24 cellular contexts compared by ENCODE assay signal in the genomic region with DNA sequence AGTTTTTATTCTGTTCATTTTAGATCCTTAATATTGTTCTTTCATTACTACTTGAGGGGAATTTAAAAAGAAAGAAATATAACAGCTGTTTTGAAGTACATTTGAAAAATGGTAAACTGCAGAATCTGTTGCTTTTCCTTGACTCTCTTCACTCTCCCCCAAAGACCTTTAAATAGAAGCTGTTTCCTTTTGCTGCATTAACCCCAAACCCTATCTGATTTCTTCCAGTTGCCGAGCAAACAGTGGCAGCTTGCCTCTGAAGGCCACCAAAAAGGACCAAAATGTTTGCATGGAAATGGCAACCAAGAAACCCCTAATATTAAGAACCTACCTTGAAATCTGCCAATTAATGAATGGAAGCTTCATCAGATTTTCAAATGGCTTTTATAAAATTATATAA. TPM values are rescaled to one million over a fixed set of nuclear protein-coding genes. Genes with fewer than 3 reads are reported as not detected.
DNase-seq lines count a peak whose midpoint lies in the region; ATAC-seq and TF ChIP-seq lines count a peak whose summit lies in the region.
"Had no signal": no experiment of that assay in that cellular context is flagged by ENCODE, and none has a peak within 500 bp of the region (broad histone marks: within the 10 kb centered on the region; RNA-seq: fewer than 3 reads in every experiment).

No MANE protein-coding gene starts in this region.

- no CpG with 5 or more reads among the region's 1 CpG for WGBS in IMR-90 (ENCODE audit: extremely low coverage in 2 of 2, insufficient read length in 1 of 2), 2 experiments
- 90 to 100% methylated on average over 1 of the region's 1 CpG for WGBS in GM23248 (ENCODE audit: low coverage in 1 of 2, low lambda C conversion rate in 2 of 2, missing lambda C conversion rate in 2 of 2), 2 experiments

- DNase-seq in activated T-cell treated with anti-CD3 and anti-CD28 coated beads, Interleukin-2, amount 50 U/mL, for 24 hours, result no peak
- no peak for DNase-seq in activated T-cell treated with anti-CD3 and anti-CD28 coated beads, Interleukin-2, amount 50 U/mL, for 1 hour
- DNase-seq in IMR-90 (no peak), BE2C (no peak), GM23248 (no peak)
- DNase-seq: activated B cell treated with CpG ODN at 0.5 μM for 24 hours; activated naive CD4-positive, alpha-beta T cell treated with anti-CD3 and anti-CD28 coated beads, Interleukin-2, amount 50 U/mL, for 16 hours; DMS53; effector memory CD4-positive, alpha-beta T cell; esophagus squamous epithelium; left cardiac atrium; mesenchymal stem cell; NCI-H1436 treated with DMSO at 0.1 percent for 48 hours; NCI-H2227 treated with DMSO at 0.1 percent for 48 hours; NCI-H774; stimulated activated CD4-positive, alpha-beta T cell treated with anti-CD3 and anti-CD28 coated beads, Interleukin-2, amount 100 ng/mL, for 24 hours; stimulated activated naive B cell treated with anti-CD40 and anti-IgM and Interleukin-4, amounts not matched to agents 10 μg/mL and 1 μg/mL and 100 μg/mL, for 72 hours had no signal

- peaks cover 31 to 75% of the 10 kb centered on the region in 2 experiments for H3K79me1 ChIP-seq in IMR-90 (ENCODE audit: low read depth in 1 of 2, low read length in 2 of 2)

- no peak overlapping the region for H2BK15ac ChIP-seq in IMR-90 (ENCODE audit: low read depth, low read length)

- no peak overlapping the region for H4K8ac ChIP-seq in IMR-90 (ENCODE audit: low read depth in 2 of 2, low read length in 2 of 2)

- no peak overlapping the region for H2BK20ac ChIP-seq in IMR-90 (ENCODE audit: low read depth, low read length)

- H3K9me3 ChIP-seq in IMR-90 (ENCODE audit: control insufficient read depth, insufficient read depth, low read length) (no peaks in the 10 kb centered on the region), BE2C (no peaks in the 10 kb centered on the region), GM23248 (ENCODE audit: low read depth) (no peaks in the 10 kb centered on the region)
- H3K9me3 ChIP-seq: esophagus squamous epithelium, tibial nerve had no signal

- H3K23ac ChIP-seq in IMR-90 (ENCODE audit: low read depth, low read length), result no peak overlapping the region

- H3K36me3 Mint-ChIP-seq in activated T-cell treated with anti-CD3 and anti-CD28 coated beads, Interleukin-2, amount 50 U/mL, for 24 hours (ENCODE audit: low read depth), result peaks cover 75% of the 10 kb centered on the region
- H3K36me3 Mint-ChIP-seq in activated T-helper 17 cell treated with anti-CD3 and anti-CD28 coated beads, Interleukin-2, amount 50 U/mL, for 72 hours (ENCODE audit: low read depth), result peaks cover 50% of the 10 kb centered on the region
- H3K36me3 Mint-ChIP-seq in nephron (ENCODE audit: low read depth), result no peaks in the 10 kb centered on the region
- H3K36me3 Mint-ChIP-seq: natural killer cell treated with Interleukin-12 subunit alpha and Interleukin-12 subunit beta and Interleukin-15 and Interleukin-18, amount 100 ng/mL, for 72 hours; stimulated activated naive B cell treated with anti-CD40 and anti-IgM and Interleukin-4, amounts not matched to agents 10 μg/mL and 1 μg/mL and 100 μg/mL, for 72 hours had no signal

- H4K20me1 ChIP-seq in IMR-90 (ENCODE audit: insufficient read depth, low read length) (peaks cover 32% of the 10 kb centered on the region; the same call in 1 of the 2 replicates), GM23248 (ENCODE audit: insufficient read depth) (no peaks in the 10 kb centered on the region; the same call in 1 of the 2 replicates)

- H3K4me1 ChIP-seq in IMR-90 (ENCODE audit: control insufficient read depth, insufficient read depth, low read length) (peaks cover 16% of the 10 kb centered on the region), BE2C (peaks cover 15% of the 10 kb centered on the region), GM23248 (ENCODE audit: insufficient read depth) (no peaks in the 10 kb centered on the region)

- H3K27ac Mint-ChIP-seq in activated T-cell treated with anti-CD3 and anti-CD28 coated beads, Interleukin-2, amount 50 U/mL, for 24 hours, result peak overlapping the region; percentile 13
- no peak overlapping the region for H3K27ac Mint-ChIP-seq in activated T-helper 17 cell treated with anti-CD3 and anti-CD28 coated beads, Interleukin-2, amount 50 U/mL, for 72 hours
- H3K27ac Mint-ChIP-seq in nephron, result peak overlapping the region; percentile 35 to 90 (median 69)
- H3K27ac Mint-ChIP-seq: activated B cell treated with CpG ODN at 0.5 μM for 24 hours; stimulated activated naive B cell treated with anti-CD40 and anti-IgM and Interleukin-4, amounts not matched to agents 10 μg/mL and 1 μg/mL and 100 μg/mL, for 72 hours had no signal

- peaks cover 100% of the 10 kb centered on the region for H3K79me2 ChIP-seq in GM23248 (ENCODE audit: insufficient read depth)

- no peak overlapping the region for H2BK5ac ChIP-seq in IMR-90 (ENCODE audit: low read depth, low read length, poor library complexity, severe bottlenecking)

- no TSS peak for BruUV-seq in IMR-90 (replicated peaks; lab: Mats Ljungman, UMichigan)

- H3K18ac ChIP-seq in IMR-90 (ENCODE audit: low read depth, low read length), result no peak overlapping the region

- no peak overlapping the region for H2AFZ ChIP-seq in IMR-90 (replicated peaks; ENCODE audit: low read length, poor library complexity)
- no peak overlapping the region for H2AFZ ChIP-seq in GM23248

- H3K14ac ChIP-seq in IMR-90 (replicated peaks; ENCODE audit: low read depth, low read length), result 0 out of 2 replicates have a peak overlapping the region, but pooled peaks have one; percentile 1

- peaks cover 4% of the 10 kb centered on the region; the same call in 1 of the 2 replicates for H3F3A ChIP-seq in GM23248 (ENCODE audit: insufficient read depth)

- TF ChIP-seq RAD21 in IMR-90 (IDR thresholded peaks at IDR 0.05; ENCODE audit: low read length), result no peak

- peaks cover 77% of the 10 kb centered on the region for H3K4me1 Mint-ChIP-seq in activated T-cell treated with anti-CD3 and anti-CD28 coated beads, Interleukin-2, amount 50 U/mL, for 24 hours (ENCODE audit: low read depth)
- H3K4me1 Mint-ChIP-seq in activated T-helper 17 cell treated with anti-CD3 and anti-CD28 coated beads, Interleukin-2, amount 50 U/mL, for 72 hours, result peaks cover 33% of the 10 kb centered on the region
- H3K4me1 Mint-ChIP-seq in nephron, result peaks cover 46% of the 10 kb centered on the region
- H3K4me1 Mint-ChIP-seq: activated B cell treated with CpG ODN at 0.5 μM for 24 hours; stimulated activated naive B cell treated with anti-CD40 and anti-IgM and Interleukin-4, amounts not matched to agents 10 μg/mL and 1 μg/mL and 100 μg/mL, for 72 hours had no signal

- ATAC-seq in IMR-90 (ENCODE audit: low read depth) (no peak), GM21381 (IDR thresholded peaks at IDR 0.05; ENCODE audit: unreplicated experiment) (no peak)
- ATAC-seq in activated T-helper 17 cell treated with anti-CD3 and anti-CD28 coated beads, Interleukin-2, amount 50 U/mL, for 72 hours (replicated peaks), result no peak
- ATAC-seq: natural killer cell treated with Interleukin-12 subunit alpha and Interleukin-12 subunit beta and Interleukin-15 and Interleukin-18, amount 100 ng/mL, for 72 hours; Panc1; stimulated activated naive B cell treated with anti-CD40 and anti-IgM and Interleukin-4, amounts not matched to agents 10 μg/mL and 1 μg/mL and 100 μg/mL, for 72 hours had no signal

- H3K27ac ChIP-seq in IMR-90 (ENCODE audit: insufficient read depth, low read length) (no peak overlapping the region), GM23248 (no peak overlapping the region)
- H3K27ac ChIP-seq: esophagus squamous epithelium had no signal

- H3K27me3 ChIP-seq in IMR-90 (ENCODE audit: control insufficient read depth, insufficient read depth, low read length) (no peaks in the 10 kb centered on the region), BE2C (peaks cover 7% of the 10 kb centered on the region; the same call in 1 of the 2 replicates), GM23248 (replicated peaks; ENCODE audit: insufficient read depth) (no peaks in the 10 kb centered on the region)
- H3K27me3 ChIP-seq: esophagus squamous epithelium, tibial nerve had no signal

- H3K36me3 ChIP-seq in IMR-90 (ENCODE audit: control insufficient read depth, insufficient read depth, low read length), result 0 out of 2 replicates have a peak, but pooled peaks cover 1% of the 10 kb centered on the region
- no peaks in the 10 kb centered on the region for H3K36me3 ChIP-seq in BE2C
- H3K36me3 ChIP-seq in GM23248 (ENCODE audit: low read depth), result no peaks in the 10 kb centered on the region
- H3K36me3 ChIP-seq: esophagus squamous epithelium, tibial nerve had no signal

- no peak overlapping the region for H2AK5ac ChIP-seq in IMR-90 (ENCODE audit: low read depth, low read length)

- H2BK120ac ChIP-seq in IMR-90 (ENCODE audit: low read depth, low read length), result no peak overlapping the region

- H4K5ac ChIP-seq in IMR-90 (ENCODE audit: low read depth, low read length), result no peak overlapping the region

- H3K9me3 Mint-ChIP-seq in activated T-cell treated with anti-CD3 and anti-CD28 coated beads, Interleukin-2, amount 50 U/mL, for 24 hours, result no peaks in the 10 kb centered on the region
- no peaks in the 10 kb centered on the region for H3K9me3 Mint-ChIP-seq in activated T-helper 17 cell treated with anti-CD3 and anti-CD28 coated beads, Interleukin-2, amount 50 U/mL, for 72 hours
- H3K9me3 Mint-ChIP-seq in nephron, result no peaks in the 10 kb centered on the region
- H3K9me3 Mint-ChIP-seq: activated B cell treated with CpG ODN at 0.5 μM for 24 hours; natural killer cell treated with Interleukin-12 subunit alpha and Interleukin-12 subunit beta and Interleukin-15 and Interleukin-18, amount 100 ng/mL, for 72 hours; stimulated activated naive B cell treated with anti-CD40 and anti-IgM and Interleukin-4, amounts not matched to agents 10 μg/mL and 1 μg/mL and 100 μg/mL, for 72 hours had no signal

- H3K27me3 Mint-ChIP-seq in activated T-cell treated with anti-CD3 and anti-CD28 coated beads, Interleukin-2, amount 50 U/mL, for 24 hours, result no peaks in the 10 kb centered on the region
- no peaks in the 10 kb centered on the region for H3K27me3 Mint-ChIP-seq in activated T-helper 17 cell treated with anti-CD3 and anti-CD28 coated beads, Interleukin-2, amount 50 U/mL, for 72 hours
- peaks cover 14% of the 10 kb centered on the region for H3K27me3 Mint-ChIP-seq in nephron (ENCODE audit: low read depth)
- H3K27me3 Mint-ChIP-seq: activated B cell treated with CpG ODN at 0.5 μM for 24 hours; natural killer cell treated with Interleukin-12 subunit alpha and Interleukin-12 subunit beta and Interleukin-15 and Interleukin-18, amount 100 ng/mL, for 72 hours had no signal

- dilution Hi-C loops in IMR-90 (cut with HindIII; ENCODE audit: low sequenced_read_pairs, unreplicated experiment), result no loop called here

- CTCF ChIA-PET in IMR-90 (lab: Yijun Ruan, JAX), result no interaction called here

- H3K4me3 Mint-ChIP-seq in activated T-cell treated with anti-CD3 and anti-CD28 coated beads, Interleukin-2, amount 50 U/mL, for 24 hours, result no peak overlapping the region
- peak overlapping the region; percentile 54 for H3K4me3 Mint-ChIP-seq in activated T-helper 17 cell treated with anti-CD3 and anti-CD28 coated beads, Interleukin-2, amount 50 U/mL, for 72 hours
- H3K4me3 Mint-ChIP-seq in nephron, result no peak overlapping the region
- H3K4me3 Mint-ChIP-seq: activated B cell treated with CpG ODN at 0.5 μM for 24 hours; CD14-positive monocyte; natural killer cell treated with Interleukin-12 subunit alpha and Interleukin-12 subunit beta and Interleukin-15 and Interleukin-18, amount 100 ng/mL, for 72 hours; stimulated activated naive B cell treated with anti-CD40 and anti-IgM and Interleukin-4, amounts not matched to agents 10 μg/mL and 1 μg/mL and 100 μg/mL, for 72 hours had no signal

- H3K9ac ChIP-seq in IMR-90 (ENCODE audit: low read depth, low read length), result no peak overlapping the region
- H3K9ac ChIP-seq in GM23248, result no peak overlapping the region

- H3K4me2 ChIP-seq in IMR-90 (ENCODE audit: low read depth, low read length) (peak overlapping the region; percentile 39; the same call in 1 of the 2 replicates), GM23248 (ENCODE audit: unreplicated experiment) (no peak overlapping the region)

- no peak overlapping the region for H4K91ac ChIP-seq in IMR-90 (ENCODE audit: insufficient read depth, low read depth, low read length)

- POLR2A ChIA-PET in IMR-90 (lab: Charles Lee; ENCODE audit: unreplicated experiment), result no interaction called here

- intact Hi-C loops in IMR-90 (cut with micrococcal nuclease), result no loop called here

- no peak for TF ChIP-seq POLR2A in IMR-90 (IDR thresholded peaks at IDR 0.05; ENCODE audit: low read depth, low read length)

- H3K56ac ChIP-seq in IMR-90 (ENCODE audit: extremely low read depth, insufficient read depth, low read length), result no peak overlapping the region

- in situ Hi-C loops in IMR-90 (cut with MboI; ENCODE audit: low sequenced_read_pairs), result no loop called here
- in situ Hi-C loops in GM23248 (cut with MboI), result no loop called here

- H2AK9ac ChIP-seq in IMR-90 (replicated peaks; ENCODE audit: low read depth, low read length, poor library complexity), result no peak overlapping the region

- H3K4me3 ChIP-seq in IMR-90 (ENCODE audit: insufficient read depth, low read depth, low read length) (no peak overlapping the region), BE2C (ENCODE audit: low read depth, low read length) (no peak overlapping the region), GM23248 (no peak overlapping the region)
- H3K4me3 ChIP-seq: esophagus squamous epithelium, tibial nerve had no signal

- H3K9me1 ChIP-seq in IMR-90 (ENCODE audit: insufficient read depth, low read length), result peaks cover 12% of the 10 kb centered on the region; the same call in 1 of the 2 replicates

- no peaks in the 10 kb centered on the region for H3K9me2 ChIP-seq in GM23248 (ENCODE audit: insufficient read depth)

- no peak overlapping the region for H3K4ac ChIP-seq in IMR-90 (ENCODE audit: low read depth, low read length)

- TF ChIP-seq CTCF in IMR-90 (conservative IDR thresholded peaks at IDR 0.05; ENCODE audit: low read depth, low read length) (no peak), nephron (IDR thresholded peaks at IDR 0.05; ENCODE audit: unreplicated experiment in 3 of 3) (no peak), BE2C (IDR thresholded peaks at IDR 0.05; ENCODE audit: low read depth, low read length) (no peak)

RNA-seq across cellular contexts. Expression of a gene that starts 37.1 kb away (rescaled TPM):
- total RNA-seq in IMR-90 (2012; rRNA removed), result 31.0 and 36.9 TPM in 2 replicates
- 42.7 and 46.0 TPM in 2 replicates for polyA plus RNA-seq in IMR-90 (2012; rRNA removed)
- polyA plus RNA-seq in IMR-90 (2012; cell fraction: cytosol; rRNA removed), result 23.3 and 24.4 TPM in 2 replicates
- 31.3 and 63.0 TPM in 2 replicates for polyA plus RNA-seq in IMR-90 (2012; cell fraction: nucleus; rRNA removed; ENCODE audit: low replicate concordance)
- total RNA-seq in activated T-helper 17 cell treated with anti-CD3 and anti-CD28 coated beads, Interleukin-2, amount 50 U/mL, for 72 hours, result 10 to 100 TPM; 58.2 to 86.0 TPM
- 38.2 TPM for polyA plus RNA-seq in BE2C (2012; ENCODE audit: insufficient read depth, insufficient read length, low read depth)
- total RNA-seq in GM23248 (2014; rRNA removed; shearing (Covaris generic)), result 25.5 and 28.5 TPM in 2 replicates
- polyA plus RNA-seq in GM23248 (2016; fragmentation: Nextera tagmentation; extraction: Ambion mirVana), result 17.1 and 17.3 TPM in 2 replicates
